In the genomic region with DNA sequence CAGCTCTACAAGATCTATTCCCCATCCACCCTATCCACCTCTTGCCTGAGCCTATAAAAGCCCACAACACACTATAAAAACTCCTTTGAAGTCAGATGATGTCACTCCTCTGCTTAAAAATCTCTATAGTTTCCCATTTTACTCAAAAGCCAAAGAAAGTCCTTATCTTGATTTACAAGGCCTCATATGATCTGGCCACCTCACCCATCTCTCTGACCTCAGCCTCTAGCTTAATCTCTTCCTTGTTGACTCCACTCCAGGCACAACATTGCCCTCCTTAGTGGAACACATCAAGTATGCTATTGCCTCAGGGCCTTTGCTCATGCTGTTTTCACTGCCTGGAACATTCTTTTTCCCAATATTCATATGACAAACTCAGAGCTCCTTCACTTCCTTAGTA, we compare ENCODE assay signal across 2 cellular contexts.
A peak's percentile ranks its signal among the peaks of the same experiment; 100 is the strongest.
TF ChIP-seq lines count a peak whose summit lies in the region.

No MANE protein-coding gene starts in this region.

TF ChIP-seq in A549, 52 proteins besides CTCF, POLR2A, EP300 and RAD21 (continued from another document):
- TF ChIP-seq, protein P1, sequence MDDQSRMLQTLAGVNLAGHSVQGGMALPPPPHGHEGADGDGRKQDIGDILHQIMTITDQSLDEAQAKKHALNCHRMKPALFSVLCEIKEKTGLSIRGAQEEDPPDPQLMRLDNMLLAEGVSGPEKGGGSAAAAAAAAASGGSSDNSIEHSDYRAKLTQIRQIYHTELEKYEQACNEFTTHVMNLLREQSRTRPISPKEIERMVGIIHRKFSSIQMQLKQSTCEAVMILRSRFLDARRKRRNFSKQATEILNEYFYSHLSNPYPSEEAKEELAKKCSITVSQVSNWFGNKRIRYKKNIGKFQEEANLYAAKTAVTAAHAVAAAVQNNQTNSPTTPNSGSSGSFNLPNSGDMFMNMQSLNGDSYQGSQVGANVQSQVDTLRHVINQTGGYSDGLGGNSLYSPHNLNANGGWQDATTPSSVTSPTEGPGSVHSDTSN (IDR thresholded peaks at IDR 0.05): no peak
- TF ChIP-seq CEBPB (IDR thresholded peaks at IDR 0.05) (no peak), EHMT2 (IDR thresholded peaks at IDR 0.05; ENCODE audit: low read depth) (no peak), FOSL2 (IDR thresholded peaks at IDR 0.05) (no peak), FOSL2 (CRISPR knock-in tag; IDR thresholded peaks at IDR 0.05) (no peak), GATA3 (IDR thresholded peaks at IDR 0.05; ENCODE audit: borderline replicate concordance) (peak; percentile 17; the same call in 1 of the 2 replicates), CBX2 (IDR thresholded peaks at IDR 0.05; ENCODE audit: borderline replicate concordance, low read depth) (no peak)
- TF ChIP-seq, protein P2, sequence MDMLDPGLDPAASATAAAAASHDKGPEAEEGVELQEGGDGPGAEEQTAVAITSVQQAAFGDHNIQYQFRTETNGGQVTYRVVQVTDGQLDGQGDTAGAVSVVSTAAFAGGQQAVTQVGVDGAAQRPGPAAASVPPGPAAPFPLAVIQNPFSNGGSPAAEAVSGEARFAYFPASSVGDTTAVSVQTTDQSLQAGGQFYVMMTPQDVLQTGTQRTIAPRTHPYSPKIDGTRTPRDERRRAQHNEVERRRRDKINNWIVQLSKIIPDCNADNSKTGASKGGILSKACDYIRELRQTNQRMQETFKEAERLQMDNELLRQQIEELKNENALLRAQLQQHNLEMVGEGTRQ (IDR thresholded peaks at IDR 0.05): no peak

TF ChIP-seq in WTC11, 78 proteins besides CTCF, POLR2A, EP300 and RAD21 (continued from another document):
- TF ChIP-seq, protein P3, sequence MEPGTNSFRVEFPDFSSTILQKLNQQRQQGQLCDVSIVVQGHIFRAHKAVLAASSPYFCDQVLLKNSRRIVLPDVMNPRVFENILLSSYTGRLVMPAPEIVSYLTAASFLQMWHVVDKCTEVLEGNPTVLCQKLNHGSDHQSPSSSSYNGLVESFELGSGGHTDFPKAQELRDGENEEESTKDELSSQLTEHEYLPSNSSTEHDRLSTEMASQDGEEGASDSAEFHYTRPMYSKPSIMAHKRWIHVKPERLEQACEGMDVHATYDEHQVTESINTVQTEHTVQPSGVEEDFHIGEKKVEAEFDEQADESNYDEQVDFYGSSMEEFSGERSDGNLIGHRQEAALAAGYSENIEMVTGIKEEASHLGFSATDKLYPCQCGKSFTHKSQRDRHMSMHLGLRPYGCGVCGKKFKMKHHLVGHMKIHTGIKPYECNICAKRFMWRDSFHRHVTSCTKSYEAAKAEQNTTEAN (CRISPR knock-in tag; IDR thresholded peaks at IDR 0.05): no peak
- no peak for TF ChIP-seq NFATC4 (CRISPR knock-in tag; IDR thresholded peaks at IDR 0.05)
- TF ChIP-seq, protein P4, sequence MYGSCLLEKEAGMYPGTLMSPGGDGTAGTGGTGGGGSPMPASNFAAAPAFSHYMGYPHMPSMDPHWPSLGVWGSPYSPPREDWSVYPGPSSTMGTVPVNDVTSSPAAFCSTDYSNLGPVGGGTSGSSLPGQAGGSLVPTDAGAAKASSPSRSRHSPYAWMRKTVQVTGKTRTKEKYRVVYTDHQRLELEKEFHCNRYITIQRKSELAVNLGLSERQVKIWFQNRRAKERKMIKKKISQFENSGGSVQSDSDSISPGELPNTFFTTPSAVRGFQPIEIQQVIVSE (CRISPR knock-in tag; IDR thresholded peaks at IDR 0.05; ENCODE audit: borderline replicate concordance): no peak
- TF ChIP-seq SOX15 (CRISPR knock-in tag; IDR thresholded peaks at IDR 0.05): no peak
- TF ChIP-seq GTF2I (CRISPR knock-in tag; conservative IDR thresholded peaks at IDR 0.05): no peak
- TF ChIP-seq, protein P5, sequence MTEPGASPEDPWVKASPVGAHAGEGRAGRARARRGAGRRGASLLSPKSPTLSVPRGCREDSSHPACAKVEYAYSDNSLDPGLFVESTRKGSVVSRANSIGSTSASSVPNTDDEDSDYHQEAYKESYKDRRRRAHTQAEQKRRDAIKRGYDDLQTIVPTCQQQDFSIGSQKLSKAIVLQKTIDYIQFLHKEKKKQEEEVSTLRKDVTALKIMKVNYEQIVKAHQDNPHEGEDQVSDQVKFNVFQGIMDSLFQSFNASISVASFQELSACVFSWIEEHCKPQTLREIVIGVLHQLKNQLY (CRISPR knock-in tag; IDR thresholded peaks at IDR 0.05): no peak
